14 cellular contexts compared by ENCODE assay signal in the genomic region with DNA sequence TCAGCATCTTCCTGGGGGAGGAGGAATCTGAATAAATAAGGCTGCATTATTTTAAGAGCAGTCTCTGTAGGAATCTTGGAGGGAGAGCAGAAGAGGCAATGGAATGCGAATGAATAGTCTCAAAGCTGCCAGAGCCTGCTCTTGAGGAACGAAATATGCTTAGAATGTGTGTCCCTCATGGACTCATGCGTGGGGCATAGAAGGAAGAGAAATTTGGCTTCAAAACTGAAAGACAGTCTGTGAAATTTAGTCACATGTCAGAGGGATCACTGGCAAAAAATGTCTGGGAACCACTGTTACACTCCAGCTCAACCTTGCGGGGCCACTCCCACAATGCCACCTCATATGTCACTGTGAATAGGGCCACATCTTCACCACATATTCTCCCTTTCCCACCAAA.
DNase-seq lines count a peak whose midpoint lies in the region; ATAC-seq and TF ChIP-seq lines count a peak whose summit lies in the region.
"Had no signal": no experiment of that assay in that cellular context is flagged by ENCODE, and none has a peak within 500 bp of the region (broad histone marks: within the 10 kb centered on the region; RNA-seq: fewer than 3 reads in every experiment).

No MANE protein-coding gene starts in this region.

- peaks cover 2% of the 10 kb centered on the region for H3K36me3 Mint-ChIP-seq in T-helper 17 cell (ENCODE audit: low read depth)

- peaks cover 48% of the 10 kb centered on the region for H3K4me1 ChIP-seq in osteoblast (ENCODE audit: insufficient read depth, low read length)
- H3K4me1 ChIP-seq in testis, result no peaks in the 10 kb centered on the region

- no peak overlapping the region for H2AFZ ChIP-seq in osteoblast (ENCODE audit: low read length)

- no peak overlapping the region for H3K4me3 ChIP-seq in fibroblast of mammary gland (ENCODE audit: control insufficient read depth, low read depth, low read length)
- H3K4me3 ChIP-seq in osteoblast (ENCODE audit: insufficient read depth, low read length), result no peak overlapping the region
- H3K4me3 ChIP-seq in testis, result no peak overlapping the region
- H3K4me3 ChIP-seq: psoas muscle had no signal

- H3K36me3 ChIP-seq in osteoblast (ENCODE audit: insufficient read depth, low read length) (no peaks in the 10 kb centered on the region), testis (ENCODE audit: low read depth, missing control alignments) (no peaks in the 10 kb centered on the region)

- peak overlapping the region; percentile 85 for H3K27ac ChIP-seq in osteoblast (ENCODE audit: low read depth, low read length)
- H3K27ac ChIP-seq in testis, result no peak overlapping the region
- H3K27ac ChIP-seq: HL-60, psoas muscle had no signal

- no peak overlapping the region for H3K4me3 Mint-ChIP-seq in T-helper 17 cell

- no peak for TF ChIP-seq POLR2A in testis (IDR thresholded peaks at IDR 0.05)

- intact Hi-C loops in testis (cut with DNase I; ENCODE audit: low total_unique reads), result no loop called here

- H3K27me3 ChIP-seq in osteoblast (ENCODE audit: insufficient read depth, low read length) (no peaks in the 10 kb centered on the region), testis (no peaks in the 10 kb centered on the region)

- no peaks in the 10 kb centered on the region for H3K79me2 ChIP-seq in osteoblast (ENCODE audit: insufficient read depth, low read length)

- WGBS in testis, 2 donors, result 62 to 84% methylated on average over 4 of the region's 4 CpGs

- peak overlapping the region; percentile 3 for H3K27ac Mint-ChIP-seq in T-helper 17 cell

- peaks cover 30% of the 10 kb centered on the region for H3K4me1 Mint-ChIP-seq in T-helper 17 cell

- no peaks in the 10 kb centered on the region for H4K20me1 ChIP-seq in osteoblast (ENCODE audit: insufficient read depth, low read length)

- in situ Hi-C loops in GM13977 (cut with MboI; ENCODE audit: low pct_unique_long_range_greater_than_20kb, low sequenced_read_pairs, unreplicated experiment), result no loop called here

- DNase-seq in EL (peak; percentile 62), T-helper 17 cell (no peak), fibroblast of mammary gland (ENCODE audit: low read depth) (peak; percentile 66), osteoblast (ENCODE audit: insufficient read length, low spot score, missing footprints) (peak; percentile 77), GM13977 (ENCODE audit: low spot score) (no peak), testis (no peak), NCI-H2081 treated with DMSO at 0.1 percent for 48 hours (lab: John Stamatoyannopoulos, UW) (no peak)
- DNase-seq: activated CD8-positive, alpha-beta memory T cell treated with anti-CD3 and anti-CD28 coated beads for 24 hours; anterior cingulate cortex; PC-3; psoas muscle; T-helper 2 cell had no signal

- no peaks in the 10 kb centered on the region for H3K9me3 ChIP-seq in T-helper 17 cell (ENCODE audit: control insufficient read depth, low read length, poor library complexity, severe bottlenecking)
- no peaks in the 10 kb centered on the region for H3K9me3 ChIP-seq in osteoblast (ENCODE audit: low read depth, low read length)
- no peaks in the 10 kb centered on the region for H3K9me3 ChIP-seq in testis
- H3K9me3 ChIP-seq: psoas muscle had no signal

- TF ChIP-seq CTCF in fibroblast of mammary gland (conservative IDR thresholded peaks at IDR 0.05; ENCODE audit: control insufficient read depth, insufficient read depth, low read depth, low read length) (no peak), osteoblast (IDR thresholded peaks at IDR 0.05; ENCODE audit: extremely low read depth, low read depth, low read length) (no peak), GM13977 (IDR thresholded peaks at IDR 0.05; ENCODE audit: extremely low read depth, insufficient read depth, missing control alignments) (no peak), testis (IDR thresholded peaks at IDR 0.05) (no peak)

- H3K27me3 Mint-ChIP-seq in T-helper 17 cell, result no peaks in the 10 kb centered on the region

- peak overlapping the region; percentile 44 for H3K4me2 ChIP-seq in osteoblast (ENCODE audit: insufficient read depth, low read length)

- ATAC-seq in T-helper 17 cell (no peak), HG03108 (IDR thresholded peaks at IDR 0.05; ENCODE audit: unreplicated experiment) (no peak)
- ATAC-seq: PC-3, psoas muscle had no signal

Comparison
In these comparisons a context has a peak if more than half of its experiments do, and no peak if none do; other contexts are left out.
1. DNase-seq: peak in EL (single experiment), fibroblast of mammary gland (single experiment) and osteoblast (single experiment); none in T-helper 17 cell (0 of 3), GM13977 (single experiment), testis (single experiment) and NCI-H2081 treated with DMSO at 0.1 percent for 48 hours (single experiment).